20 cellular contexts compared by ENCODE assay signal in genomic region chr6:143139239-143139784, GRCh38.
A peak's percentile ranks its signal among the peaks of the same experiment; 100 is the strongest.
DNase-seq lines count a peak whose midpoint lies in the region; ATAC-seq, FAIRE-seq and TF ChIP-seq lines count a peak whose summit lies in the region.
"Had no signal": no experiment of that assay in that cellular context is flagged by ENCODE, and none has a peak within 500 bp of the region (broad histone marks: within the 10 kb centered on the region; RNA-seq: fewer than 3 reads in every experiment).

No MANE protein-coding gene starts in this region.

- peaks cover 23% of the 10 kb centered on the region for H3K4me1 ChIP-seq in adipocyte (ENCODE audit: control insufficient read depth, insufficient read depth, low read length)
- no peaks in the 10 kb centered on the region for H3K4me1 ChIP-seq in HepG2 (ENCODE audit: insufficient read depth, low read length)
- no peaks in the 10 kb centered on the region for H3K4me1 ChIP-seq in ovary (ENCODE audit: insufficient read depth)
- H3K4me1 ChIP-seq: Peyer's patch, vagina had no signal

- WGBS in HepG2 (ENCODE audit: low lambda C conversion rate): 97% methylated on average over 3 of the region's 3 CpGs
- WGBS in ovary, 3 donors: 91 to 95% (median 95%) methylated on average over 3 of the region's 3 CpGs

- peak; percentile 42 for ATAC-seq in activated CD8-positive, alpha-beta T cell treated with anti-CD3 and anti-CD28 coated beads for 36 hours
- no peak for ATAC-seq in activated CD8-positive, alpha-beta T cell treated with anti-CD3 and anti-CD28 coated beads, Interleukin-2, amount 10 ng/mL, durations not matched to agents 7 days and 5 days
- no peak for ATAC-seq in HepG2
- ATAC-seq: T-cell had no signal

- no peak overlapping the region for H3K9ac ChIP-seq in adipocyte (ENCODE audit: low read length)
- no peak overlapping the region for H3K9ac ChIP-seq in HepG2 (ENCODE audit: insufficient read depth, low read depth, low read length)
- H3K9ac ChIP-seq: BLaER1 had no signal

- peak overlapping the region; percentile 90 for H3K27ac Mint-ChIP-seq in activated CD8-positive, alpha-beta T cell treated with anti-CD3 and anti-CD28 coated beads for 36 hours
- H3K27ac Mint-ChIP-seq in activated CD8-positive, alpha-beta T cell treated with anti-CD3 and anti-CD28 coated beads, Interleukin-2, amount 10 ng/mL, durations not matched to agents 7 days and 5 days: no peak overlapping the region
- H3K27ac Mint-ChIP-seq in HFFc6: peak overlapping the region; percentile 44
- H3K27ac Mint-ChIP-seq: T-cell had no signal

- no peak overlapping the region for H2AFZ ChIP-seq in HepG2 (ENCODE audit: low read length)

- peaks cover 33% of the 10 kb centered on the region for H3K9me3 Mint-ChIP-seq in activated CD8-positive, alpha-beta T cell treated with anti-CD3 and anti-CD28 coated beads for 36 hours
- H3K9me3 Mint-ChIP-seq in activated CD8-positive, alpha-beta T cell treated with anti-CD3 and anti-CD28 coated beads, Interleukin-2, amount 10 ng/mL, durations not matched to agents 7 days and 5 days (ENCODE audit: insufficient read depth): peaks cover 12% of the 10 kb centered on the region
- peaks cover 5% of the 10 kb centered on the region; the same call in 1 of the 2 replicates for H3K9me3 Mint-ChIP-seq in HFFc6

- H4K20me1 ChIP-seq in HepG2 (ENCODE audit: insufficient read depth, low read length): no peaks in the 10 kb centered on the region
- H4K20me1 ChIP-seq: BLaER1 had no signal

- H3K4me3 ChIP-seq in adipocyte (ENCODE audit: low read length): no peak overlapping the region
- H3K4me3 ChIP-seq in HepG2 (replicated peaks in 1 of 3; ENCODE audit: insufficient read depth in 1 of 3, low read depth in 2 of 3, low read length in 3 of 3): no peak overlapping the region
- H3K4me3 ChIP-seq in ovary: no peak overlapping the region
- H3K4me3 ChIP-seq: BLaER1, Peyer's patch, vagina had no signal

- no peaks in the 10 kb centered on the region for H3K79me2 ChIP-seq in HepG2 (ENCODE audit: insufficient read depth, low read length)

- intact Hi-C loops in activated CD8-positive, alpha-beta T cell treated with anti-CD3 and anti-CD28 coated beads for 36 hours (cut with micrococcal nuclease): loop anchor here (10.0 kb wide), 1 partner anchor 195 kb away; the partner anchor contains the start of gene HIVEP2
- intact Hi-C loops in HepG2 (cut with micrococcal nuclease; ENCODE audit: unreplicated experiment) (no loop called here), ovary (cut with DNase I) (no loop called here)

- H3K27ac ChIP-seq in HepG2 (ENCODE audit: extremely low read length, insufficient read depth, low read length) (no peak overlapping the region), ovary (no peak overlapping the region)
- H3K27ac ChIP-seq: BLaER1, neutrophil, Peyer's patch, vagina had no signal

- peaks cover 7% of the 10 kb centered on the region for H3K9me3 ChIP-seq in adipocyte (ENCODE audit: control insufficient read depth, low read length)
- no peaks in the 10 kb centered on the region for H3K9me3 ChIP-seq in HepG2 (ENCODE audit: low read length)
- H3K9me3 ChIP-seq in ovary: no peaks in the 10 kb centered on the region
- H3K9me3 ChIP-seq: BLaER1, neutrophil, Peyer's patch, vagina had no signal

- no peak for TF ChIP-seq RAD21 in HepG2 (CRISPR knock-in tag; IDR thresholded peaks at IDR 0.05)

- H3K36me3 Mint-ChIP-seq in activated CD8-positive, alpha-beta T cell treated with anti-CD3 and anti-CD28 coated beads for 36 hours (ENCODE audit: low read depth): peaks cover 58% of the 10 kb centered on the region
- H3K36me3 Mint-ChIP-seq in activated CD8-positive, alpha-beta T cell treated with anti-CD3 and anti-CD28 coated beads, Interleukin-2, amount 10 ng/mL, durations not matched to agents 7 days and 5 days (ENCODE audit: low read depth): peaks cover 38% of the 10 kb centered on the region
- peaks cover 45% of the 10 kb centered on the region for H3K36me3 Mint-ChIP-seq in HFFc6 (ENCODE audit: low read depth)

- peaks cover 3% of the 10 kb centered on the region for H3K36me3 ChIP-seq in adipocyte (ENCODE audit: control insufficient read depth, insufficient read depth, low read length, severe bottlenecking)
- H3K36me3 ChIP-seq in HepG2 (replicated peaks in 1 of 2; ENCODE audit: control insufficient read depth in 1 of 2, insufficient read depth in 2 of 2, low read length in 2 of 2): peaks cover 2 to 33% of the 10 kb centered on the region in 2 experiments; a peak in 4 of 5 replicates
- no peaks in the 10 kb centered on the region for H3K36me3 ChIP-seq in ovary
- H3K36me3 ChIP-seq: BLaER1, neutrophil, Peyer's patch, vagina had no signal

- no peak for TF ChIP-seq POLR2A in HepG2 (IDR thresholded peaks at IDR 0.05; ENCODE audit: insufficient read depth in 1 of 2, low read depth in 2 of 2, low read length in 2 of 2)
- TF ChIP-seq POLR2A in ovary (IDR thresholded peaks at IDR 0.05): no peak

- no peak overlapping the region for H3K4me3 Mint-ChIP-seq in activated CD8-positive, alpha-beta T cell treated with anti-CD3 and anti-CD28 coated beads for 36 hours
- no peak overlapping the region for H3K4me3 Mint-ChIP-seq in activated CD8-positive, alpha-beta T cell treated with anti-CD3 and anti-CD28 coated beads, Interleukin-2, amount 10 ng/mL, durations not matched to agents 7 days and 5 days
- no peak overlapping the region for H3K4me3 Mint-ChIP-seq in HFFc6
- H3K4me3 Mint-ChIP-seq: T-cell had no signal

- CTCF ChIA-PET in activated CD8-positive, alpha-beta T cell treated with anti-CD3 and anti-CD28 coated beads for 36 hours (lab: Charles Lee): no interaction called here
- CTCF ChIA-PET in activated CD8-positive, alpha-beta T cell treated with anti-CD3 and anti-CD28 coated beads, Interleukin-2, amount 10 ng/mL, durations not matched to agents 7 days and 5 days (lab: Charles Lee): interaction anchor here (1.2 kb wide), 1 partner anchor 288 kb away, joined by 3 read pairs; no protein-coding TSS in a partner anchor
- CTCF ChIA-PET in HepG2 (lab: Yijun Ruan, JAX; ENCODE audit: low intra/inter-chr PET ratio, low total read pairs): no interaction called here

- in situ Hi-C loops in HepG2 (cut with HindIII; ENCODE audit: extremely low pct_ligation_motif_present, low pct_unique_long_range_greater_than_20kb): no loop called here

- no peaks in the 10 kb centered on the region for H3K27me3 Mint-ChIP-seq in activated CD8-positive, alpha-beta T cell treated with anti-CD3 and anti-CD28 coated beads for 36 hours
- no peaks in the 10 kb centered on the region for H3K27me3 Mint-ChIP-seq in activated CD8-positive, alpha-beta T cell treated with anti-CD3 and anti-CD28 coated beads, Interleukin-2, amount 10 ng/mL, durations not matched to agents 7 days and 5 days (ENCODE audit: low read depth)
- H3K27me3 Mint-ChIP-seq in HFFc6 (ENCODE audit: insufficient read depth): no peaks in the 10 kb centered on the region; the same call in 1 of the 2 replicates
- H3K27me3 Mint-ChIP-seq: T-cell had no signal

- H3K4me1 Mint-ChIP-seq in activated CD8-positive, alpha-beta T cell treated with anti-CD3 and anti-CD28 coated beads for 36 hours (ENCODE audit: low read depth): peaks cover 53% of the 10 kb centered on the region
- peaks cover 10% of the 10 kb centered on the region for H3K4me1 Mint-ChIP-seq in activated CD8-positive, alpha-beta T cell treated with anti-CD3 and anti-CD28 coated beads, Interleukin-2, amount 10 ng/mL, durations not matched to agents 7 days and 5 days (ENCODE audit: low read depth)
- peaks cover 46% of the 10 kb centered on the region for H3K4me1 Mint-ChIP-seq in HFFc6 (ENCODE audit: low read depth)

- H3K4me2 ChIP-seq in HepG2 (ENCODE audit: low read depth, low read length): no peak overlapping the region
- H3K4me2 ChIP-seq: BLaER1 had no signal

- TF ChIP-seq EP300 in HepG2 (IDR thresholded peaks at IDR 0.05; ENCODE audit: low read depth in 2 of 2, low read length in 2 of 2) (no peak), HepG2 (CRISPR knock-in tag; IDR thresholded peaks at IDR 0.05; ENCODE audit: borderline replicate concordance) (no peak), ovary (IDR thresholded peaks at IDR 0.05) (no peak)

- no peaks in the 10 kb centered on the region for H3K27me3 ChIP-seq in adipocyte (replicated peaks; ENCODE audit: control insufficient read depth, insufficient read depth, low read length)
- H3K27me3 ChIP-seq in HepG2 (ENCODE audit: control insufficient read depth in 1 of 2, insufficient read depth in 2 of 2, low read length in 2 of 2): no peaks in the 10 kb centered on the region
- H3K27me3 ChIP-seq in ovary: no peaks in the 10 kb centered on the region
- H3K27me3 ChIP-seq: BLaER1, neutrophil, Peyer's patch, vagina had no signal

- no peak for TF ChIP-seq CTCF in activated CD8-positive, alpha-beta T cell treated with anti-CD3 and anti-CD28 coated beads for 36 hours (IDR thresholded peaks at IDR 0.05)
- TF ChIP-seq CTCF in HFFc6 (IDR thresholded peaks at IDR 0.05) (no peak), HepG2 (CRISPR knock-in tag; IDR thresholded peaks at IDR 0.05) (no peak), ovary (IDR thresholded peaks at IDR 0.05) (no peak)

- POLR2A ChIA-PET in activated CD8-positive, alpha-beta T cell treated with anti-CD3 and anti-CD28 coated beads for 36 hours (lab: Charles Lee): no interaction called here
- POLR2A ChIA-PET in activated CD8-positive, alpha-beta T cell treated with anti-CD3 and anti-CD28 coated beads, Interleukin-2, amount 10 ng/mL, durations not matched to agents 7 days and 5 days (lab: Charles Lee): no interaction called here
- POLR2A ChIA-PET in HepG2 (lab: Yijun Ruan, JAX): interaction anchor here (0.7 kb wide), 1 partner anchor 11 kb away, joined by 3 read pairs; no protein-coding TSS in a partner anchor

- no peak for FAIRE-seq in HepG2 (lab: Jason Lieb, UNC)
- FAIRE-seq: endothelial cell of umbilical vein, GM12892, small intestine had no signal

- no TSS peak for BruUV-seq in HepG2 (replicated peaks; lab: Mats Ljungman, UMichigan)

- DNase-seq in activated CD8-positive, alpha-beta T cell treated with anti-CD3 and anti-CD28 coated beads for 36 hours: peak; percentile 26
- DNase-seq in activated CD8-positive, alpha-beta T cell treated with anti-CD3 and anti-CD28 coated beads, Interleukin-2, amount 10 ng/mL, durations not matched to agents 7 days and 5 days: no peak
- no peak for DNase-seq in HFFc6
- DNase-seq in adipocyte (ENCODE audit: low read depth): peak; percentile 24
- DNase-seq in stimulated activated CD4-positive, alpha-beta T cell treated with anti-CD3 and anti-CD28 coated beads, Interleukin-4, amount 100 ng/mL, for 1 hour: peak; percentile 27
- DNase-seq in HepG2 (ENCODE audit: low spot score): no peak
- no peak for DNase-seq in ovary
- DNase-seq in NCI-H748 treated with DMSO at 0.1 percent for 48 hours (lab: John Stamatoyannopoulos, UW): no peak
- DNase-seq: ACHN, caudate nucleus, NCI-H1092, NCI-H2029 treated with DMSO at 0.1 percent for 48 hours, Peyer's patch, small intestine, T-cell had no signal

Comparison
In these comparisons a context has a peak if more than half of its experiments do, and no peak if none do; other contexts are left out.
1. DNase-seq: peak in activated CD8-positive, alpha-beta T cell treated with anti-CD3 and anti-CD28 coated beads for 36 hours (single experiment), adipocyte (single experiment) and stimulated activated CD4-positive, alpha-beta T cell treated with anti-CD3 and anti-CD28 coated beads, Interleukin-4, amount 100 ng/mL, for 1 hour (single experiment); none in activated CD8-positive, alpha-beta T cell treated with anti-CD3 and anti-CD28 coated beads, Interleukin-2, amount 10 ng/mL, durations not matched to agents 7 days and 5 days (single experiment), HFFc6 (single experiment), HepG2 (single experiment), ovary (0 of 5) and NCI-H748 treated with DMSO at 0.1 percent for 48 hours (single experiment).